8 cellular contexts compared by ENCODE assay signal in the genomic region with DNA sequence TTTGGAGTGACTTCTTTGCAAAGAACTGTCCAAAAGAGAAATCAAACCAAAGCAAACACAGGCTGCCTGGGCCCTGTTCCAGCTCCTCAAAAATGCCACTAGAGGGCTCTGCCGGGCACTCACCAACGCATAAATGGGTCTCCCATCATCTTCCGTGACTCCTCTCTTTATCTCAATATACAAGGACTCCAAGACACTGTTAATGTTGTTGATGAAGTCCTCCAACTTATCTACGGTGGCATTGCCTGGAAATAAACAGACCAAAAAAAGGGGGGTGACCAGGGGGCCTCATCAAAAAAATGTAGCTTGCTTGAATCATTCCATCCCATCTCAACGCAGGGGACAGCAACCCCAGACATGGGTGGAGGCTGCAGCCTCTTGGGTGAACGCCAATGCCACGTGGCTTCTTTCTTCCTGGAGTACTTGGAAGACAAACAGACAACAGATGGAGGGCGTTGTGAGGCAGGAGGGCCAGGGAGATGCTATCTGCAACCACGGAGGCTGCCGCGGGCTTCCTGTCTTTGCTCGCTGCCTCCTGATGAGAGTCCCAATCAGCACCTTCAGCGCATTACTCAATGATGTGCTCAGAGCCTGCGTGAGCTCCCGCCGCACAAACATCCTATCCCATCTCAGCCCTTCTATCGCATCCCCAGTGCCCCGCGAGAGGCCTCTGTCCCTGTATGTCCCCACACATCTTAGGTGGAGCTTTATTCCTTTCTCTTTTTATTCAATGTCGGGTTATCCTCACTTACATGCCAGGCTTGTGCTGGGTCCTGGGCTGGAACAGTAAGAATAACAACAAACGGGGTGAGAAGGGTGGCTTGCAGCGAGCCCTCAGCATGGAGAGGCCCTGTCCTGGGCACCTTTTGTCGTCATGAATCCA. TPM values are rescaled to one million over a fixed set of nuclear protein-coding genes. Genes with fewer than 3 reads are reported as not detected.
DNase-seq lines count a peak whose midpoint lies in the region; ATAC-seq and TF ChIP-seq lines count a peak whose summit lies in the region.

No MANE protein-coding gene starts in this region.

- CTCF ChIA-PET in Calu3 (lab: Charles Lee), result interaction anchor here (0.6 to 3.2 kb wide), 10 partner anchors 10 to 138 kb away, joined by 3 to 43 read pairs (median 4); a partner anchor contains a TSS

- H3K27ac ChIP-seq in SJCRH30, result peak overlapping the region; percentile 80
- H3K27ac ChIP-seq in subcutaneous abdominal adipose tissue (ENCODE audit: low read depth, low read length), result peak overlapping the region; percentile 35

- no peaks in the 10 kb centered on the region for H3K9me3 Mint-ChIP-seq in Calu3 (ENCODE audit: low read depth, unreplicated experiment)

- peak overlapping the region; percentile 27 for H3K4me3 ChIP-seq in SJCRH30
- peak overlapping the region; percentile 18 for H3K4me3 ChIP-seq in fibroblast of villous mesenchyme (ENCODE audit: low read depth, low read length)
- H3K4me3 ChIP-seq in subcutaneous abdominal adipose tissue (ENCODE audit: low read depth in 1 of 5, low read length in 5 of 5), result peak overlapping the region in 4 of 5 donors; percentile 18 to 25 (median 21)

- TF ChIP-seq CTCF in Calu3 (IDR thresholded peaks at IDR 0.05; ENCODE audit: unreplicated experiment) (peak; percentile 69), fibroblast of villous mesenchyme (IDR thresholded peaks at IDR 0.05; ENCODE audit: insufficient read depth, low read depth, low read length) (peak; percentile 89)

- H3K9me3 ChIP-seq in SJCRH30 (replicated peaks) (no peaks in the 10 kb centered on the region), subcutaneous abdominal adipose tissue (ENCODE audit: control insufficient read depth in 5 of 5, low read length in 5 of 5) (no peaks in the 10 kb centered on the region)

- H3K4me1 Mint-ChIP-seq in Calu3 (ENCODE audit: low read depth, unreplicated experiment), result peaks cover 24% of the 10 kb centered on the region

- intact Hi-C loops in Calu3 (cut with micrococcal nuclease; ENCODE audit: unreplicated experiment), result loop anchor here (1.0 to 10.0 kb wide), 2 partner anchors 133 to 220 kb away; no protein-coding TSS in a partner anchor

- H3K36me3 ChIP-seq in SJCRH30 (no peaks in the 10 kb centered on the region), subcutaneous abdominal adipose tissue (ENCODE audit: control insufficient read depth in 5 of 5, insufficient read depth in 5 of 5, low read length in 5 of 5) (peaks cover 0 to 32% (median 23%) of the 10 kb centered on the region in 5 donors)

- peak overlapping the region in 1 of 5 donors; percentile 41 for H3K9ac ChIP-seq in subcutaneous abdominal adipose tissue (ENCODE audit: low read length in 5 of 5)

- no peaks in the 10 kb centered on the region for H3K27me3 Mint-ChIP-seq in Calu3 (ENCODE audit: unreplicated experiment)

- DNase-seq in Calu3 (peak; percentile 53), Kasumi-1 (lab: John Stamatoyannopoulos, UW) (peak; percentile 65 to 67), SJCRH30 (peak; percentile 96), activated gamma-delta T cell treated with Interleukin-2 at 50 U/mL for 16 hours (peak; percentile 87), fibroblast of villous mesenchyme (ENCODE audit: low read depth) (peak; percentile 99), nucleus accumbens (lab: John Stamatoyannopoulos, UW) (peak in 48 of 56 donors; percentile 15 to 82 (median 50))

- H3K27me3 ChIP-seq in SJCRH30 (no peaks in the 10 kb centered on the region), subcutaneous abdominal adipose tissue (ENCODE audit: control insufficient read depth in 5 of 5, insufficient read depth in 4 of 5, low read length in 5 of 5) (no peaks in the 10 kb centered on the region)

- H3K4me1 ChIP-seq in SJCRH30, result peaks cover 35% of the 10 kb centered on the region
- H3K4me1 ChIP-seq in subcutaneous abdominal adipose tissue (ENCODE audit: control insufficient read depth in 5 of 5, insufficient read depth in 5 of 5, low read length in 5 of 5), result peaks cover 5 to 64% (median 33%) of the 10 kb centered on the region in 5 donors

- peaks cover 35% of the 10 kb centered on the region for H3K36me3 Mint-ChIP-seq in Calu3 (ENCODE audit: insufficient read depth, unreplicated experiment)

- no peak overlapping the region for H3K4me3 Mint-ChIP-seq in Calu3 (ENCODE audit: low read depth, unreplicated experiment)

- peak overlapping the region; percentile 57 for H3K27ac Mint-ChIP-seq in Calu3 (ENCODE audit: unreplicated experiment)

- no TSS peak for BruUV-seq in Calu3 (replicated peaks; lab: Mats Ljungman, UMichigan)

- ATAC-seq in HG02642 (IDR thresholded peaks at IDR 0.05; ENCODE audit: poor library complexity, unreplicated experiment), result no peak

RNA-seq across cellular contexts. Expression of a gene that starts 32.0 kb away (rescaled TPM):
- total RNA-seq in Calu3 (2022), result 8.4 and 10.2 TPM in 2 replicates
- total RNA-seq in SJCRH30 (2014; rRNA removed; shearing (Covaris generic)), result 4.3 and 4.9 TPM in 2 replicates
- 3.2 and 3.9 TPM in 2 replicates for total RNA-seq in fibroblast of villous mesenchyme

RNA-seq across cellular contexts. Expression of a gene that starts 33.3 kb away (rescaled TPM):
- total RNA-seq in Calu3 (2022) (74.9 and 83.2 TPM in 2 replicates), fibroblast of villous mesenchyme (60.2 and 69.1 TPM in 2 replicates)
- 38.3 and 39.5 TPM in 2 replicates for total RNA-seq in SJCRH30 (2014; rRNA removed; shearing (Covaris generic))
